In the genomic region with DNA sequence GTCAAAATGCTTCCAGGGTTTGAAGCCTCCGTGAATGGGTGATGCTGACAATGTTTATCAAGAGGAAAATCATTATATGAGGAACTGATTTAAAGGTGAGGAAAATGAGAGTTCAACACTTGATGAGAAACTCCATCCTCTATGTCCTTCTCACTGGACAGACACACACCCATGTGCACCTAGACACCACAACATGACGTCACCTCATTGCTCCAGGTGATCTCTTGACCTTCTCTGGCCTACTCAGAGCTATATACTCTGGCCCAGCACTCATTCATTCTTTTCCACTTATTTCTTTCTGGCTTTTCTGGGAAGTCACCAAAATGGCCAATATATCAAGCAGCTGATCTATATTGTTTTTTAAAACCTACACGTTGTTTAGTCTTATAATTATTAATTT, we compare ENCODE assay signal across 23 cellular contexts.
"Had no signal": no experiment of that assay in that cellular context is flagged by ENCODE, and none has a peak within 500 bp of the region (broad histone marks: within the 10 kb centered on the region; RNA-seq: fewer than 3 reads in every experiment).

No MANE protein-coding gene starts in this region.

- H3K4me1 ChIP-seq: SJSA1 had no signal

- H3K27me3 ChIP-seq: SJSA1 had no signal

- ATAC-seq: K562, Panc1, PC-3 had no signal

- H3K4me2 ChIP-seq: KMS-11 had no signal

- H3K4me3 ChIP-seq: K562, SJSA1, SK-N-MC had no signal

- H3K27ac ChIP-seq: KMS-11, SJSA1, SK-N-MC had no signal

- DNase-seq: MV-4-11, NCI-H1048, NCI-H1105, NCI-H1417, NCI-H1436 treated with DMSO at 0.1 percent for 48 hours, NCI-H1694 treated with DMSO at 0.1 percent for 48 hours, NCI-H1930, NCI-H2081, NCI-H2107, NCI-H2227 treated with DMSO at 0.1 percent for 48 hours, NCI-H446, NCI-H510A, NCI-H524 treated with DMSO at 0.1 percent for 48 hours, NCI-H69, NCI-H774, Right ventricle myocardium superior, SIG-M5 had no signal

- H3K36me3 ChIP-seq: SJSA1 had no signal

- H3K9me3 ChIP-seq: SJSA1 had no signal

- H3K9ac ChIP-seq: KMS-11 had no signal
